Comparison of ENCODE assay signal across 2 cellular contexts in the genomic region with DNA sequence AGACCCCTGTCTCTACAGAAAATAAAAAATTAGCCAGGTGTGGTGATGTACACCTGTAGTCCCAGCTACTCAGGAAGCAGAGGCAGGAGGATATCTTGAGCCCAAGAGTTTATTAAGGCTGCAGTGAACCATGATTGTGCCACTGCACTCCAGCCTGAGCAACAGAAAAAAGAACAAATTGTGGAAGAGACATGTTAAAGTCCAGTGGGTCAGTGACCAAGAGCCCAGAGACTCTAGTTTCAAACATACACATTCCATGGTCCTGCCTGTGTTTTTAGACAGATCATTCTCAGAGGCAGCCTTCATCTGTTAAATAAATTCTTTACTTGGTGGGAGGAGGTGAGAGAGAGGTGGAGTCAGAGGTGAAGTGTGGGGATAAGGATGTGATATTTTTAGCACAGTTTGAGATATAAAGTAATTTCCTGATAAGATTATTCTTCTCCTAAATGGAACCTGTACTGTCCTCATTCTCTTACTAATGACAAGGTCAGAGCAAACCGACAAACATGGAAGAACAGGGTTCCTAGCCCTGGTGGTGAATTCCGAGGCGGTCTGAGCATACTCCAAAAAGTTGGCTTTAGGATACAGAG.
TF ChIP-seq lines count a peak whose summit lies in the region.

No MANE protein-coding gene starts in this region.

TF ChIP-seq in IMR-90, 13 proteins besides CTCF, POLR2A, EP300 and RAD21:
- TF ChIP-seq, protein P1, sequence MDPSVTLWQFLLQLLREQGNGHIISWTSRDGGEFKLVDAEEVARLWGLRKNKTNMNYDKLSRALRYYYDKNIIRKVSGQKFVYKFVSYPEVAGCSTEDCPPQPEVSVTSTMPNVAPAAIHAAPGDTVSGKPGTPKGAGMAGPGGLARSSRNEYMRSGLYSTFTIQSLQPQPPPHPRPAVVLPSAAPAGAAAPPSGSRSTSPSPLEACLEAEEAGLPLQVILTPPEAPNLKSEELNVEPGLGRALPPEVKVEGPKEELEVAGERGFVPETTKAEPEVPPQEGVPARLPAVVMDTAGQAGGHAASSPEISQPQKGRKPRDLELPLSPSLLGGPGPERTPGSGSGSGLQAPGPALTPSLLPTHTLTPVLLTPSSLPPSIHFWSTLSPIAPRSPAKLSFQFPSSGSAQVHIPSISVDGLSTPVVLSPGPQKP (IDR thresholded peaks at IDR 0.05; ENCODE audit: borderline replicate concordance, low read depth, low read length), result no peak

TF ChIP-seq in GM12891, 5 proteins besides CTCF, POLR2A, EP300 and RAD21:
- TF ChIP-seq POU2F2 (IDR thresholded peaks at IDR 0.05; ENCODE audit: low read depth, low read length), result no peak
- no peak for TF ChIP-seq TAF1 (IDR thresholded peaks at IDR 0.05; ENCODE audit: low read depth, low read length)
- no peak for TF ChIP-seq PAX5 (IDR thresholded peaks at IDR 0.05; ENCODE audit: insufficient read depth, low read length, severe bottlenecking)
- no peak for TF ChIP-seq SPI1 (IDR thresholded peaks at IDR 0.05; ENCODE audit: low read depth, low read length)
- TF ChIP-seq POLR2AphosphoS5 (IDR thresholded peaks at IDR 0.05; ENCODE audit: low read depth, low read length), result no peak
TF ChIP-seq in GM12891: peak in this region for 0.
